Comparison of ENCODE assay signal across 20 cellular contexts in the genomic region with DNA sequence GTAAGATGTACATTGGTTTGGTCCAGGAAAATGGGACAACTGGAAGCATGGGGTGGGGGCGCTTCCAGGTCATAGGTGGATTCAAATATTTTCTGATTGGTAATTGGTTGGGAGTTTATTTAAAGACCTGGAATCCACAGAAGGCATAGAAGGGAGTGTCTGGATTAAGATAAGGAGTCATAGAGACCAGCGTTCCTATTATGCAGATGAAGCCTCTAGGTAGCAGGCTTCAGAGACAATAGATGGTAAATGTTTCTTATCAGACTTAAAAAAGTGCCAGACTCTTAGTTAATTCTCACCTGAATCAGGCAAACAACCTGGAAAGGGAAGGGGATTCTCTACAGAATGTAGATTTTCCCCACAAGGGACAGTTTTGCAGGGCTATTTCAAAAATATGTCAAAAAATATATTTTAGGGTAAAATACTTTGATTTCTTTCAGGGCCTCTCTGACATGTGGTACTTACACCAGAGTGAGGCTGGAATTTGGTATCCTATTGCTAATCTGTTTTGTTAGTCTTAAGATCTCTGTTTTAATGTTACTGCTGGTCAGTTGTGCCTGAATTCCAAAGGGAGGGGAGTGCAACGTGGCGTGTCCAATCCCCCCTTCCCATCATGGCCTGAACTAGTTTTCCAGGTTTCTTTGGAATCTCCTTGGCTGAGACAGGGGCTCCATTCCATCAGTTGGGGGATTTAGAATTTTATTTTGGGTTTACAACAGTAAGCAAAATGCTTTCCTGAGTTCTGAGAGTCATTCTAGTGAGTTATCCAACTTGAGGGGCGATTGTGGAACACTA. TPM values are rescaled to one million over a fixed set of nuclear protein-coding genes. Genes with fewer than 3 reads are reported as not detected.
DNase-seq lines count a peak whose midpoint lies in the region; ATAC-seq and TF ChIP-seq lines count a peak whose summit lies in the region.
"Had no signal": no experiment of that assay in that cellular context is flagged by ENCODE, and none has a peak within 500 bp of the region (broad histone marks: within the 10 kb centered on the region; RNA-seq: fewer than 3 reads in every experiment).

No MANE protein-coding gene starts in this region.

- peak overlapping the region; percentile 87 for H3K9ac ChIP-seq in endodermal cell (ENCODE audit: extremely low read depth, low read length, poor library complexity, severe bottlenecking)

- peaks cover 10% of the 10 kb centered on the region for H3K4me1 Mint-ChIP-seq in GM23338
- peaks cover 57% of the 10 kb centered on the region for H3K4me1 Mint-ChIP-seq in endodermal cell
- H3K4me1 Mint-ChIP-seq in mesothelial cell of epicardium, result peaks cover 49% of the 10 kb centered on the region

- H3K4me3 Mint-ChIP-seq in GM23338 (no peak overlapping the region), endodermal cell (no peak overlapping the region), mesothelial cell of epicardium (no peak overlapping the region)
- H3K4me3 Mint-ChIP-seq: CD4-positive, alpha-beta T cell; IgD-negative memory B cell had no signal

- no peaks in the 10 kb centered on the region for H3K79me2 ChIP-seq in GM23338 (replicated peaks; ENCODE audit: insufficient read depth)

- TF ChIP-seq CTCF in GM23338 (conservative IDR thresholded peaks at IDR 0.05; ENCODE audit: low read depth in 2 of 2), result no peak
- no peak for TF ChIP-seq CTCF in endodermal cell (conservative IDR thresholded peaks at IDR 0.05)
- TF ChIP-seq CTCF in mesothelial cell of epicardium (IDR thresholded peaks at IDR 0.05; ENCODE audit: unreplicated experiment), result no peak

- H3K36me3 ChIP-seq in GM23338 (ENCODE audit: insufficient read depth) (no peaks in the 10 kb centered on the region), endodermal cell (ENCODE audit: control insufficient read depth, insufficient read depth, low read length) (no peaks in the 10 kb centered on the region)
- H3K36me3 ChIP-seq: BE2C, HAP-1 had no signal

- H3K27me3 ChIP-seq in GM23338 (ENCODE audit: insufficient read depth) (no peaks in the 10 kb centered on the region), endodermal cell (ENCODE audit: control insufficient read depth, insufficient read depth, low read length, poor library complexity, severe bottlenecking) (no peaks in the 10 kb centered on the region)

- H3K9me2 ChIP-seq in GM23338 (ENCODE audit: insufficient read depth), result peaks cover 7% of the 10 kb centered on the region; the same call in 1 of the 2 replicates

- H3K9me3 Mint-ChIP-seq in GM23338, result no peaks in the 10 kb centered on the region
- no peaks in the 10 kb centered on the region for H3K9me3 Mint-ChIP-seq in endodermal cell
- no peaks in the 10 kb centered on the region for H3K9me3 Mint-ChIP-seq in mesothelial cell of epicardium
- H3K9me3 Mint-ChIP-seq: CD4-positive, alpha-beta T cell; IgD-negative memory B cell had no signal

- H3K4me3 ChIP-seq in GM23338 (no peak overlapping the region), endodermal cell (ENCODE audit: low read length) (peak overlapping the region; percentile 33)
- H3K4me3 ChIP-seq: HAP-1 had no signal

- 37 to 56% methylated on average over 3 to 5 of the region's 5 CpGs for WGBS in endodermal cell (ENCODE audit: insufficient coverage in 1 of 2, insufficient read length in 1 of 2), 2 experiments

- H3K36me3 Mint-ChIP-seq in GM23338 (ENCODE audit: low read depth) (no peaks in the 10 kb centered on the region), endodermal cell (ENCODE audit: low read depth) (no peaks in the 10 kb centered on the region), mesothelial cell of epicardium (no peaks in the 10 kb centered on the region)

- H3K4me1 ChIP-seq in GM23338 (ENCODE audit: insufficient read depth) (peaks cover 8% of the 10 kb centered on the region; the same call in 1 of the 2 replicates), endodermal cell (ENCODE audit: control insufficient read depth, insufficient read depth, low read length) (peaks cover 20% of the 10 kb centered on the region)
- H3K4me1 ChIP-seq: BE2C had no signal

- H3F3A ChIP-seq in GM23338 (replicated peaks; ENCODE audit: low read depth), result no peaks in the 10 kb centered on the region

- H3K27ac ChIP-seq in GM23338 (ENCODE audit: low read depth) (no peak overlapping the region), endodermal cell (ENCODE audit: low read depth, low read length) (peak overlapping the region; percentile 73)
- H3K27ac ChIP-seq: C4-2B had no signal

- DNase-seq in GM23338 (ENCODE audit: low spot score) (no peak), endodermal cell (peak; percentile 61), mesothelial cell of epicardium (ENCODE audit: low spot score in 2 of 2, unreplicated experiment in 2 of 2) (no peak), NOMO-1 (lab: John Stamatoyannopoulos, UW; ENCODE audit: unreplicated experiment in 2 of 2) (no peak), ureter (ENCODE audit: low spot score) (no peak)
- DNase-seq: ACHN; BE2C; CD4-positive, alpha-beta T cell; DMS153; DMS79; GF-D8; KBM-7 had no signal

- H3K9me3 ChIP-seq in endodermal cell (ENCODE audit: control insufficient read depth, low read length), result no peaks in the 10 kb centered on the region
- H3K9me3 ChIP-seq: BE2C, HAP-1 had no signal

- 0 out of 2 replicates have a peak overlapping the region, but pooled peaks have one; percentile 12 for H3K4me2 ChIP-seq in GM23338

- H3K27ac Mint-ChIP-seq in GM23338 (no peak overlapping the region), endodermal cell (peak overlapping the region; percentile 98), mesothelial cell of epicardium (peak overlapping the region; percentile 71)
- H3K27ac Mint-ChIP-seq: CD4-positive, alpha-beta T cell; IgD-negative memory B cell had no signal

- no peak overlapping the region for H2AFZ ChIP-seq in GM23338

- H3K27me3 Mint-ChIP-seq in GM23338 (ENCODE audit: insufficient read depth, low read depth, poor library complexity), result peaks cover 4% of the 10 kb centered on the region
- no peaks in the 10 kb centered on the region for H3K27me3 Mint-ChIP-seq in endodermal cell (ENCODE audit: insufficient read depth)
- peaks cover 5% of the 10 kb centered on the region for H3K27me3 Mint-ChIP-seq in mesothelial cell of epicardium (ENCODE audit: low read depth)

- H4K20me1 ChIP-seq in GM23338 (replicated peaks; ENCODE audit: insufficient read depth), result no peaks in the 10 kb centered on the region

- ATAC-seq in GM23338 (no peak), HG03457 (IDR thresholded peaks at IDR 0.05; ENCODE audit: unreplicated experiment) (no peak), GM18909 (IDR thresholded peaks at IDR 0.05; ENCODE audit: poor library complexity, unreplicated experiment) (no peak)
- ATAC-seq: HepG2 had no signal

TF ChIP-seq in GM23338, 12 proteins besides CTCF, POLR2A, EP300 and RAD21 (continues in another document):
- TF ChIP-seq ZNF114 (CRISPR knock-in tag; IDR thresholded peaks at IDR 0.05) (no peak), CREB1 (CRISPR knock-in tag; IDR thresholded peaks at IDR 0.05; ENCODE audit: low read depth) (no peak)

RNA-seq across cellular contexts. Expression of gene PIGT, which starts 25.1 kb away (rescaled TPM):
- 55.5 and 63.1 TPM in 2 replicates for total RNA-seq in GM23338 (2014; rRNA removed; shearing (Covaris generic))
- 48.2 and 48.4 TPM in 2 replicates for polyA plus RNA-seq in GM23338 (2016; fragmentation: Nextera tagmentation; extraction: Ambion mirVana)
- 10 to 100 TPM; 83.3 to 90.1 TPM for total RNA-seq in endodermal cell
- 77.8 TPM for polyA plus RNA-seq in endodermal cell (2013, experiment 1 of 2)
- polyA plus RNA-seq in endodermal cell (2013, experiment 2 of 2), result 69.9 TPM
- 63.0 to 71.5 TPM (median 70.8 TPM) in 3 replicates for total RNA-seq in mesothelial cell of epicardium
- total RNA-seq in ureter, result 94.3 TPM

RNA-seq across cellular contexts. Expression of gene WFDC2, which starts 28.5 kb away (rescaled TPM):
- total RNA-seq in GM23338 (2014; rRNA removed; shearing (Covaris generic)), result 27.2 and 28.0 TPM in 2 replicates
- 155 and 161 TPM in 2 replicates for polyA plus RNA-seq in GM23338 (2016; fragmentation: Nextera tagmentation; extraction: Ambion mirVana)
- total RNA-seq in endodermal cell (100 to 1,000 TPM; 304 to 580 TPM), mesothelial cell of epicardium (57.8 to 61.9 TPM (median 61.3 TPM) in 3 replicates), ureter (244 TPM)
- 59.9 TPM for polyA plus RNA-seq in endodermal cell (2013, experiment 1 of 2)
- polyA plus RNA-seq in endodermal cell (2013, experiment 2 of 2), result 51.6 TPM
- total RNA-seq: CD4-positive, alpha-beta T cell; Daoy; H4; HepG2 had no signal

RNA-seq across cellular contexts. Expression of gene DBNDD2, which starts 33.0 kb away (rescaled TPM):
- 25.8 and 28.0 TPM in 2 replicates for total RNA-seq in GM23338 (2014; rRNA removed; shearing (Covaris generic))
- polyA plus RNA-seq in GM23338 (2016; fragmentation: Nextera tagmentation; extraction: Ambion mirVana), result 62.5 and 64.4 TPM in 2 replicates
- 10 to 100 TPM; 63.2 to 69.1 TPM for total RNA-seq in endodermal cell
- polyA plus RNA-seq in endodermal cell (2013, experiment 1 of 2), result 39.0 TPM
- polyA plus RNA-seq in endodermal cell (2013, experiment 2 of 2), result 41.4 TPM
- total RNA-seq in mesothelial cell of epicardium, result 10.5 to 11.4 TPM (median 11.0 TPM) in 3 replicates
- total RNA-seq in ureter, result 63.0 TPM
- polyA plus RNA-seq: IgD-negative memory B cell had no signal
